In genomic region chr3:65854606-65855304, GRCh38 we compare ENCODE assay signal across 11 cellular contexts.
A peak's percentile ranks its signal among the peaks of the same experiment; 100 is the strongest.
DNase-seq lines count a peak whose midpoint lies in the region; ATAC-seq and TF ChIP-seq lines count a peak whose summit lies in the region.
"Had no signal": no experiment of that assay in that cellular context is flagged by ENCODE, and none has a peak within 500 bp of the region (broad histone marks: within the 10 kb centered on the region; RNA-seq: fewer than 3 reads in every experiment).

No MANE protein-coding gene starts in this region.

- intact Hi-C loops in Right ventricle myocardium superior (cut with DNase I) (no loop called here), heart right ventricle (cut with DNase I) (no loop called here), thyroid gland (cut with DNase I) (no loop called here), psoas muscle (cut with DNase I) (no loop called here)

- peak; percentile 15 for ATAC-seq in Right ventricle myocardium superior (ENCODE audit: poor library complexity)
- ATAC-seq in heart right ventricle, result no peak
- no peak for ATAC-seq in psoas muscle
- no peak for ATAC-seq in HG02885 (IDR thresholded peaks at IDR 0.05; ENCODE audit: poor library complexity, unreplicated experiment)

- H3K4me1 ChIP-seq in heart right ventricle (peaks cover 0 to 38% (median 20%) of the 10 kb centered on the region in 9 donors), endocrine pancreas (ENCODE audit: control insufficient read depth, insufficient read depth, low read length) (peaks cover 5% of the 10 kb centered on the region), thyroid gland (peaks cover 7 to 28% of the 10 kb centered on the region in 2 donors), psoas muscle (peaks cover 5% of the 10 kb centered on the region)

- no peak overlapping the region for H3K9ac ChIP-seq in endocrine pancreas (ENCODE audit: control insufficient read depth, insufficient read depth, low read length)
- H3K9ac ChIP-seq: parathyroid adenoma had no signal

- CTCF ChIA-PET in activated CD4-positive, alpha-beta memory T cell treated with anti-CD3 and anti-CD28 coated beads, Interleukin-2, amount 10 ng/mL, durations not matched to agents 7 days and 5 days (lab: Charles Lee), result no interaction called here

- DNase-seq in Right ventricle myocardium superior (no peak), heart right ventricle (no peak), NCI-H2171 treated with DMSO at 0.1 percent for 48 hours (lab: John Stamatoyannopoulos, UW) (peak; percentile 73), thyroid gland (no peak), psoas muscle (no peak)
- DNase-seq in activated CD4-positive, alpha-beta memory T cell treated with anti-CD3 and anti-CD28 coated beads, Interleukin-2, amount 10 ng/mL, durations not matched to agents 7 days and 5 days, result no peak
- DNase-seq: activated CD8-positive, alpha-beta memory T cell treated with anti-CD3 and anti-CD28 coated beads for 24 hours had no signal

- no peaks in the 10 kb centered on the region for H3K4me1 Mint-ChIP-seq in activated CD4-positive, alpha-beta memory T cell treated with anti-CD3 and anti-CD28 coated beads, Interleukin-2, amount 10 ng/mL, durations not matched to agents 7 days and 5 days

- H3K4me3 Mint-ChIP-seq in activated CD4-positive, alpha-beta memory T cell treated with anti-CD3 and anti-CD28 coated beads, Interleukin-2, amount 10 ng/mL, durations not matched to agents 7 days and 5 days, result no peak overlapping the region

- no peak overlapping the region for H3K27ac Mint-ChIP-seq in activated CD4-positive, alpha-beta memory T cell treated with anti-CD3 and anti-CD28 coated beads, Interleukin-2, amount 10 ng/mL, durations not matched to agents 7 days and 5 days

- H3K4me3 ChIP-seq in heart right ventricle (no peak overlapping the region), endocrine pancreas (ENCODE audit: control insufficient read depth, insufficient read depth, low read length) (peak overlapping the region; percentile 28), thyroid gland (replicated peaks in 1 of 3) (no peak overlapping the region), psoas muscle (no peak overlapping the region)
- H3K4me3 ChIP-seq: cardiac muscle cell had no signal

- H3K27me3 Mint-ChIP-seq in activated CD4-positive, alpha-beta memory T cell treated with anti-CD3 and anti-CD28 coated beads, Interleukin-2, amount 10 ng/mL, durations not matched to agents 7 days and 5 days, result no peaks in the 10 kb centered on the region

- H3K9me3 ChIP-seq in heart right ventricle (peaks cover 0 to 9% (median 0%) of the 10 kb centered on the region in 11 donors), endocrine pancreas (ENCODE audit: control insufficient read depth, low read length) (no peaks in the 10 kb centered on the region), thyroid gland (no peaks in the 10 kb centered on the region), psoas muscle (no peaks in the 10 kb centered on the region)

- peaks cover 3% of the 10 kb centered on the region for H3K9me3 Mint-ChIP-seq in activated CD4-positive, alpha-beta memory T cell treated with anti-CD3 and anti-CD28 coated beads, Interleukin-2, amount 10 ng/mL, durations not matched to agents 7 days and 5 days

- H3K27me3 ChIP-seq in heart right ventricle (no peaks in the 10 kb centered on the region), endocrine pancreas (ENCODE audit: control insufficient read depth, insufficient read depth, low read length) (no peaks in the 10 kb centered on the region), thyroid gland (no peaks in the 10 kb centered on the region), psoas muscle (ENCODE audit: insufficient read depth in 3 of 3, low read length in 2 of 3) (no peaks in the 10 kb centered on the region)
- H3K27me3 ChIP-seq: cardiac muscle cell had no signal

- TF ChIP-seq CTCF in heart right ventricle (IDR thresholded peaks at IDR 0.05) (no peak), thyroid gland (IDR thresholded peaks at IDR 0.05) (no peak), psoas muscle (IDR thresholded peaks at IDR 0.05) (no peak)

- WGBS in heart right ventricle, 2 donors, result 47 to 53% methylated on average over 8 of the region's 8 CpGs
- WGBS in thyroid gland, 2 donors, result 69 to 71% methylated on average over 8 of the region's 8 CpGs
- 52 to 57% (median 54%) methylated on average over 8 of the region's 8 CpGs for WGBS in psoas muscle, 3 donors

- POLR2A ChIA-PET in activated CD4-positive, alpha-beta memory T cell treated with anti-CD3 and anti-CD28 coated beads, Interleukin-2, amount 10 ng/mL, durations not matched to agents 7 days and 5 days (lab: Charles Lee), result no interaction called here

- no peaks in the 10 kb centered on the region for H3K36me3 Mint-ChIP-seq in activated CD4-positive, alpha-beta memory T cell treated with anti-CD3 and anti-CD28 coated beads, Interleukin-2, amount 10 ng/mL, durations not matched to agents 7 days and 5 days (ENCODE audit: low read depth)

- H3K36me3 ChIP-seq in heart right ventricle (no peaks in the 10 kb centered on the region), endocrine pancreas (ENCODE audit: control insufficient read depth, insufficient read depth, low read length) (no peaks in the 10 kb centered on the region), thyroid gland (no peaks in the 10 kb centered on the region), psoas muscle (ENCODE audit: insufficient read depth in 1 of 2, low read depth in 1 of 2) (no peaks in the 10 kb centered on the region)
- H3K36me3 ChIP-seq: cardiac muscle cell had no signal

- no peak overlapping the region for H3K27ac ChIP-seq in heart right ventricle
- H3K27ac ChIP-seq in thyroid gland, result peak overlapping the region in 2 of 3 donors; percentile 22 to 67
- no peak overlapping the region for H3K27ac ChIP-seq in psoas muscle
- H3K27ac ChIP-seq: cardiac muscle cell, parathyroid adenoma had no signal

- no peak for TF ChIP-seq POLR2A in thyroid gland (IDR thresholded peaks at IDR 0.05)

Comparison
In these comparisons a context has a peak if more than half of its experiments do, and no peak if none do; other contexts are left out.
1. H3K27ac ChIP-seq: peak in thyroid gland (2 of 3); none in heart right ventricle (0 of 10) and psoas muscle (single experiment).